18 cellular contexts compared by ENCODE assay signal in the genomic region with DNA sequence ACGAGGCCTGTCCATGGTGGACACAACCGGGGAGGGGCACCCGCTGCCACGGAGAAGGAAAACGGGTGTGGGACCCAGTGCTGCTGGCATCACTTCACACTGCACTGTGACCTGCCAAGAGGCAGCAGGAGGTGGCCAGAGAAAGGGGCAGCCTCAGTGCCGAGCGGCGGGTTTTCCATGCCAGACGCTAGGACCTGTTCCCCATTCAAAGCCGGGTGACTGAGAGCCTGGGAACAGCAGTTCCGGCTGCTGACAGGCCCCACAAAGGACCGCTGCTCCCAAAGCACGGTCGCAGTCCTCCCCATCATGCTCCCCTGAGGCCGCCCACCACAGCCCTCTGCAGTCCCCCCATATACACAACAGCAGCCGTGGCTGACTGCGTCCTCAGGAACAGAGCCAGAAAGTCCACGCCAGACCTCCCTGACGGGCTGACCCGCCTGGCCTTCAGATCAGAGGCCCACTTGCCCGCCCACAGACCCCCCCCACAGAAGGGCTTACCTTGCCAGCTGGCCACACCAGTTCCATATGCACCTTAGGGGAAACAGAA. TPM values are rescaled to one million over a fixed set of nuclear protein-coding genes. Genes with fewer than 3 reads are reported as not detected.
DNase-seq lines count a peak whose midpoint lies in the region; ATAC-seq, FAIRE-seq and TF ChIP-seq lines count a peak whose summit lies in the region.
"Had no signal": no experiment of that assay in that cellular context is flagged by ENCODE, and none has a peak within 500 bp of the region (broad histone marks: within the 10 kb centered on the region; RNA-seq: fewer than 3 reads in every experiment).

No MANE protein-coding gene starts in this region.

- no peaks in the 10 kb centered on the region for H3K9me3 ChIP-seq in H1 (ENCODE audit: insufficient read depth in 2 of 2, low read depth in 1 of 2, low read length in 1 of 2)
- no peaks in the 10 kb centered on the region for H3K9me3 ChIP-seq in lower lobe of right lung
- H3K9me3 ChIP-seq in stomach = no peaks in the 10 kb centered on the region

- H2BK20ac ChIP-seq in H1 (ENCODE audit: low read length) = no peak overlapping the region

- no peak for TF ChIP-seq CTCF in RWPE1 (conservative IDR thresholded peaks at IDR 0.05; ENCODE audit: low read depth)
- TF ChIP-seq CTCF in H1 (IDR thresholded peaks at IDR 0.05; ENCODE audit: control extremely low read depth in 1 of 3, insufficient read depth in 1 of 3, low read depth in 1 of 3, low read length in 3 of 3) = no peak
- TF ChIP-seq CTCF in lower lobe of right lung (IDR thresholded peaks at IDR 0.05) = no peak
- no peak for TF ChIP-seq CTCF in stomach (IDR thresholded peaks at IDR 0.05)

- TF ChIP-seq EP300 in H1 (IDR thresholded peaks at IDR 0.05; ENCODE audit: borderline replicate concordance in 1 of 2, low read depth in 2 of 2, low read length in 2 of 2) (no peak), stomach (IDR thresholded peaks at IDR 0.05) (no peak)

- no peak overlapping the region for H2AFZ ChIP-seq in H1 (ENCODE audit: low read length)

- no peak overlapping the region for H3K9ac ChIP-seq in H1 (replicated peaks in 1 of 4; ENCODE audit: extremely low read depth in 1 of 4, low read depth in 3 of 4, low read length in 3 of 4)
- H3K9ac ChIP-seq: KMS-11 had no signal

- H3K27ac ChIP-seq in RWPE1 = peak overlapping the region; percentile 20; the same call in 1 of the 2 replicates
- H3K27ac ChIP-seq in H1 (ENCODE audit: low read depth, low read length) = no peak overlapping the region
- peak overlapping the region; percentile 24 for H3K27ac ChIP-seq in lower lobe of right lung
- peak overlapping the region in 4 of 5 donors; percentile 15 to 47 (median 26) for H3K27ac ChIP-seq in stomach
- H3K27ac ChIP-seq: brain microvascular endothelial cell, KMS-11 had no signal

- H3K79me2 ChIP-seq in H1 (ENCODE audit: control insufficient read depth in 1 of 2, insufficient read depth in 2 of 2, low read length in 2 of 2) = peaks cover 35 to 68% of the 10 kb centered on the region in 2 experiments

- H4K5ac ChIP-seq in H1 (ENCODE audit: insufficient read length, low read depth, low read length) = no peak overlapping the region

- no peak overlapping the region for H3K27ac Mint-ChIP-seq in activated CD8-positive, alpha-beta T cell treated with anti-CD3 and anti-CD28 coated beads, Interleukin-2, amount 10 ng/mL, durations not matched to agents 7 days and 5 days
- H3K27ac Mint-ChIP-seq: T-helper 1 cell treated with Interleukin-12 subunit alpha and Interleukin-12 subunit beta and Interleukin-4 antibody, amounts not matched to agents 30 μg/mL and 1 μg/mL, for 36 hours had no signal

- no peak overlapping the region for H3K4ac ChIP-seq in H1 (replicated peaks; ENCODE audit: insufficient read length, low read depth, low read length)

- CTCF ChIA-PET in RWPE1 (lab: Yijun Ruan, JAX) = no interaction called here
- CTCF ChIA-PET in H1 (lab: Charles Lee; ENCODE audit: partially characterized antibody) = no interaction called here
- CTCF ChIA-PET in activated CD8-positive, alpha-beta T cell treated with anti-CD3 and anti-CD28 coated beads, Interleukin-2, amount 10 ng/mL, durations not matched to agents 7 days and 5 days (lab: Charles Lee) = no interaction called here

- no peak overlapping the region for H4K91ac ChIP-seq in H1 (replicated peaks; ENCODE audit: insufficient read length, low read length)

- H3K4me1 Mint-ChIP-seq in activated CD8-positive, alpha-beta T cell treated with anti-CD3 and anti-CD28 coated beads, Interleukin-2, amount 10 ng/mL, durations not matched to agents 7 days and 5 days (ENCODE audit: low read depth) = peaks cover 22% of the 10 kb centered on the region

- H2BK5ac ChIP-seq in H1 (ENCODE audit: low read depth, low read length) = no peak overlapping the region; the same call in 1 of the 2 replicates

- H3K56ac ChIP-seq in H1 (replicated peaks; ENCODE audit: insufficient read length, low read depth, low read length) = no peak overlapping the region

- H4K8ac ChIP-seq in H1 (ENCODE audit: extremely low read depth, insufficient read depth, low read length) = peak overlapping the region; percentile 60; the same call in 1 of the 2 replicates

- no peak for FAIRE-seq in H1 (lab: Jason Lieb, UNC)
- FAIRE-seq: G401.6, GM12891 had no signal

- H3K23me2 ChIP-seq in H1 (ENCODE audit: low read depth, low read length) = peaks cover 10% of the 10 kb centered on the region

- DNase-seq in RWPE1 (ENCODE audit: low spot score) (no peak), H1 (ENCODE audit: low read depth in 1 of 2, low spot score in 2 of 2) (no peak), lower lobe of right lung (no peak), stomach (no peak), COLO829 (ENCODE audit: low spot score) (no peak)
- no peak for DNase-seq in activated naive CD4-positive, alpha-beta T cell treated with Interleukin-2 at 50 U/mL for 16 hours
- DNase-seq in activated CD8-positive, alpha-beta T cell treated with anti-CD3 and anti-CD28 coated beads, Interleukin-2, amount 10 ng/mL, durations not matched to agents 7 days and 5 days = no peak
- DNase-seq: activated naive CD4-positive, alpha-beta T cell; brain microvascular endothelial cell; effector memory CD4-positive, alpha-beta T cell; naive B cell; NCI-H1105; stimulated activated naive CD8-positive, alpha-beta T cell treated with anti-CD3 and anti-CD28 coated beads, Interleukin-15, amount 100 ng/mL, for 72 hours had no signal

- H2BK15ac ChIP-seq in H1 (ENCODE audit: low read length) = no peak overlapping the region

- H3K36me3 ChIP-seq in H1 (ENCODE audit: control insufficient read depth in 2 of 4, insufficient read depth in 4 of 4, low read length in 3 of 4) (peaks cover 14 to 43% (median 29%) of the 10 kb centered on the region in 4 experiments), lower lobe of right lung (peaks cover 57% of the 10 kb centered on the region), stomach (peaks cover 48 to 59% (median 58%) of the 10 kb centered on the region in 4 donors)

- no peak overlapping the region for H2BK120ac ChIP-seq in H1 (replicated peaks; ENCODE audit: low read depth, low read length)

- no peaks in the 10 kb centered on the region for H3K9me3 Mint-ChIP-seq in activated CD8-positive, alpha-beta T cell treated with anti-CD3 and anti-CD28 coated beads, Interleukin-2, amount 10 ng/mL, durations not matched to agents 7 days and 5 days (ENCODE audit: insufficient read depth)
- H3K9me3 Mint-ChIP-seq: naive B cell; stimulated activated naive CD8-positive, alpha-beta T cell treated with anti-CD3 and anti-CD28 coated beads, Interleukin-15, amount 100 ng/mL, for 72 hours; T-helper 1 cell treated with Interleukin-12 subunit alpha and Interleukin-12 subunit beta and Interleukin-4 antibody, amounts not matched to agents 30 μg/mL and 1 μg/mL, for 36 hours had no signal

- H3K23ac ChIP-seq in H1 (ENCODE audit: insufficient read length) = no peak overlapping the region

- H3K4me3 ChIP-seq in H1 (ENCODE audit: extremely low read depth in 1 of 4, insufficient read depth in 2 of 4, low read depth in 3 of 4, low read length in 4 of 4) (no peak overlapping the region), lower lobe of right lung (peak overlapping the region; percentile 11), stomach (no peak overlapping the region)

- no peak overlapping the region for H3K18ac ChIP-seq in H1 (ENCODE audit: extremely low read depth, low read length)

- H2BK12ac ChIP-seq in H1 (ENCODE audit: low read depth, low read length) = no peak overlapping the region

- H3K79me1 ChIP-seq in H1 (ENCODE audit: low read depth, low read length) = peaks cover 24% of the 10 kb centered on the region

- POLR2A ChIA-PET in RWPE1 (lab: Yijun Ruan, JAX; ENCODE audit: low non-redundant PET) (no interaction called here), H1 (lab: Charles Lee; ENCODE audit: partially characterized antibody) (no interaction called here)
- POLR2A ChIA-PET in activated CD8-positive, alpha-beta T cell treated with anti-CD3 and anti-CD28 coated beads, Interleukin-2, amount 10 ng/mL, durations not matched to agents 7 days and 5 days (lab: Charles Lee) = no interaction called here

- H3K27me3 ChIP-seq in H1 (replicated peaks in 1 of 4; ENCODE audit: control insufficient read depth in 3 of 4, extremely low read depth in 1 of 4, insufficient read depth in 3 of 4, low read length in 3 of 4) = no peaks in the 10 kb centered on the region
- no peaks in the 10 kb centered on the region for H3K27me3 ChIP-seq in lower lobe of right lung (ENCODE audit: low read depth)
- no peaks in the 10 kb centered on the region for H3K27me3 ChIP-seq in stomach
- H3K27me3 ChIP-seq: brain microvascular endothelial cell had no signal

- peaks cover 10 to 40% of the 10 kb centered on the region in 2 experiments for H4K20me1 ChIP-seq in H1 (replicated peaks in 1 of 2; ENCODE audit: control insufficient read depth in 1 of 2, insufficient read depth in 2 of 2, low read length in 2 of 2)

- H3K4me1 ChIP-seq in H1 (replicated peaks in 1 of 4; ENCODE audit: control insufficient read depth in 3 of 4, insufficient read depth in 4 of 4, low read length in 3 of 4) (peaks cover 0 to 5% (median 5%) of the 10 kb centered on the region in 4 experiments; a peak in 6 of 7 replicates), lower lobe of right lung (peaks cover 36% of the 10 kb centered on the region), stomach (peaks cover 35 to 55% (median 50%) of the 10 kb centered on the region in 4 donors)

- WGBS in H1 (ENCODE audit: extremely low coverage in 1 of 2, insufficient coverage in 1 of 2, insufficient read length in 1 of 2, insufficient replicate concordance in 2 of 2, low coverage in 1 of 2, low lambda C conversion rate in 2 of 2, missing lambda C conversion rate in 1 of 2), 2 experiments = 89% methylated on average over 17 of the region's 21 CpGs; no CpG with 5 or more reads in 1 of the 2 experiments
- 61 to 78% (median 72%) methylated on average over 17 to 21 of the region's 21 CpGs for WGBS in stomach, 5 donors

- no peak overlapping the region for H3K4me3 Mint-ChIP-seq in activated CD8-positive, alpha-beta T cell treated with anti-CD3 and anti-CD28 coated beads, Interleukin-2, amount 10 ng/mL, durations not matched to agents 7 days and 5 days
- H3K4me3 Mint-ChIP-seq: T-helper 1 cell treated with Interleukin-12 subunit alpha and Interleukin-12 subunit beta and Interleukin-4 antibody, amounts not matched to agents 30 μg/mL and 1 μg/mL, for 36 hours had no signal

- ATAC-seq in lower lobe of right lung (no peak), HG03175 (IDR thresholded peaks at IDR 0.05; ENCODE audit: unreplicated experiment) (no peak)
- ATAC-seq in activated CD8-positive, alpha-beta T cell treated with anti-CD3 and anti-CD28 coated beads, Interleukin-2, amount 10 ng/mL, durations not matched to agents 7 days and 5 days = no peak
- ATAC-seq: stimulated activated naive CD8-positive, alpha-beta T cell treated with anti-CD3 and anti-CD28 coated beads, Interleukin-15, amount 100 ng/mL, for 72 hours had no signal

- H2AK5ac ChIP-seq in H1 (ENCODE audit: low read depth, low read length) = no peak overlapping the region

- H3K4me2 ChIP-seq in H1 (ENCODE audit: insufficient read depth in 1 of 2, low read depth in 2 of 2, low read length in 2 of 2) = no peak overlapping the region
- H3K4me2 ChIP-seq: KMS-11 had no signal

- no peak for TF ChIP-seq RAD21 in H1 (IDR thresholded peaks at IDR 0.05 in 1 of 2, conservative IDR thresholded peaks at IDR 0.05 in 1 of 2; ENCODE audit: low read depth in 2 of 2, low read length in 2 of 2)

- H3K36me3 Mint-ChIP-seq in activated CD8-positive, alpha-beta T cell treated with anti-CD3 and anti-CD28 coated beads, Interleukin-2, amount 10 ng/mL, durations not matched to agents 7 days and 5 days (ENCODE audit: low read depth) = peaks cover 50% of the 10 kb centered on the region
- H3K36me3 Mint-ChIP-seq: naive B cell had no signal

- no peaks in the 10 kb centered on the region for H3K27me3 Mint-ChIP-seq in activated CD8-positive, alpha-beta T cell treated with anti-CD3 and anti-CD28 coated beads, Interleukin-2, amount 10 ng/mL, durations not matched to agents 7 days and 5 days (ENCODE audit: low read depth)
- H3K27me3 Mint-ChIP-seq: naive B cell; stimulated activated naive CD8-positive, alpha-beta T cell treated with anti-CD3 and anti-CD28 coated beads, Interleukin-15, amount 100 ng/mL, for 72 hours had no signal

- H3K14ac ChIP-seq in H1 (ENCODE audit: insufficient read length) = no peak overlapping the region

- intact Hi-C loops in lower lobe of right lung (cut with DNase I) (no loop called here), stomach (cut with DNase I; ENCODE audit: low total_unique reads) (no loop called here)

- TF ChIP-seq POLR2A in H1 (IDR thresholded peaks at IDR 0.05; ENCODE audit: control extremely low read depth in 1 of 2, low read depth in 2 of 2, low read length in 2 of 2) (no peak), stomach (IDR thresholded peaks at IDR 0.05) (no peak)

RNA-seq across cellular contexts. Expression of a gene that starts 5.4 kb away (rescaled TPM):
- 41.0 and 41.3 TPM in 2 replicates for total RNA-seq in H1 (2021; fragmentation: NEBNext Ultra II Directional; extraction: Animal tissue kit (Norgen Biotek cat#: 25700))
- polyA plus RNA-seq in H1 (2011; rRNA removed) (17.0 and 20.8 TPM in 2 replicates), stomach (10 to 100 TPM in 2 of 3 donors, 1 to 10 TPM in 1; 9.5 to 14.1 (median 13.7) TPM)
- polyA plus RNA-seq in H1 (2011; cell fraction: cytosol; rRNA removed) = 21.3 TPM
- 40.5 TPM for polyA plus RNA-seq in H1 (2011; cell fraction: nucleus; rRNA removed)
- 21.9 to 26.0 TPM (median 24.2 TPM) in 4 replicates for polyA plus RNA-seq in H1 (2012, experiment 1 of 2)
- 9.4 TPM for polyA plus RNA-seq in H1 (2012, experiment 2 of 2)
- polyA plus RNA-seq in H1 (2013, experiment 1 of 2) = 18.7 TPM
- 18.2 TPM for polyA plus RNA-seq in H1 (2013, experiment 2 of 2)
- 10.3 and 11.2 TPM in 2 replicates for polyA minus RNA-seq in H1 (2011; rRNA and poly(A)+ RNA removed)
- 16.2 TPM for polyA minus RNA-seq in H1 (2011; cell fraction: cytosol; rRNA and poly(A)+ RNA removed)
- 15.7 TPM for polyA minus RNA-seq in H1 (2011; cell fraction: nucleus; rRNA and poly(A)+ RNA removed)
- total RNA-seq in lower lobe of right lung (37.2 TPM), stomach (10 to 100 TPM; 19.8 to 38.7 (median 23.7) TPM)
- 10 to 100 TPM; 47.4 to 48.0 TPM for total RNA-seq in activated CD8-positive, alpha-beta T cell treated with anti-CD3 and anti-CD28 coated beads, Interleukin-2, amount 10 ng/mL, durations not matched to agents 7 days and 5 days

RNA-seq across cellular contexts. Expression of a gene that starts 41.8 kb away (rescaled TPM):
- total RNA-seq in H1 (2021; fragmentation: NEBNext Ultra II Directional; extraction: Animal tissue kit (Norgen Biotek cat#: 25700)) = 144 and 146 TPM in 2 replicates
- polyA plus RNA-seq in H1 (2011; rRNA removed) (14.1 and 17.6 TPM in 2 replicates), stomach (10 to 100 TPM; 10.6 to 21.1 (median 14.8) TPM)
- polyA plus RNA-seq in H1 (2011; cell fraction: cytosol; rRNA removed) = 9.1 TPM
- 44.8 TPM for polyA plus RNA-seq in H1 (2011; cell fraction: nucleus; rRNA removed)
- polyA plus RNA-seq in H1 (2012, experiment 1 of 2) = 76.6 to 103 TPM (median 93.2 TPM) in 4 replicates
- polyA plus RNA-seq in H1 (2012, experiment 2 of 2) = 35.4 TPM
- 77.1 TPM for polyA plus RNA-seq in H1 (2013, experiment 1 of 2)
- 72.4 TPM for polyA plus RNA-seq in H1 (2013, experiment 2 of 2)
- 26.9 and 36.3 TPM in 2 replicates for polyA minus RNA-seq in H1 (2011; rRNA and poly(A)+ RNA removed)
- 44.7 TPM for polyA minus RNA-seq in H1 (2011; cell fraction: cytosol; rRNA and poly(A)+ RNA removed)
- polyA minus RNA-seq in H1 (2011; cell fraction: nucleus; rRNA and poly(A)+ RNA removed) = 77.2 TPM
- total RNA-seq in lower lobe of right lung (104 TPM), stomach (100 to 1,000 TPM in 1 of 5 donors, 10 to 100 TPM in 4; 14.7 to 113 (median 49.7) TPM)
- 100 to 1,000 TPM; 102 to 108 TPM for total RNA-seq in activated CD8-positive, alpha-beta T cell treated with anti-CD3 and anti-CD28 coated beads, Interleukin-2, amount 10 ng/mL, durations not matched to agents 7 days and 5 days

RNA-seq across cellular contexts. Expression of a gene that starts 44.6 kb away (rescaled TPM):
- 127 and 138 TPM in 2 replicates for total RNA-seq in H1 (2021; fragmentation: NEBNext Ultra II Directional; extraction: Animal tissue kit (Norgen Biotek cat#: 25700))
- polyA plus RNA-seq in H1 (2011; rRNA removed) (75.1 and 149 TPM in 2 replicates), stomach (100 to 1,000 TPM in 1 of 3 donors, 10 to 100 TPM in 2; 73.4 to 106 (median 73.7) TPM)
- polyA plus RNA-seq in H1 (2011; cell fraction: cytosol; rRNA removed) = 130 TPM
- polyA plus RNA-seq in H1 (2011; cell fraction: nucleus; rRNA removed) = 1,038 TPM
- polyA plus RNA-seq in H1 (2012, experiment 1 of 2) = 104 to 148 TPM (median 127 TPM) in 4 replicates
- polyA plus RNA-seq in H1 (2012, experiment 2 of 2) = 45.6 TPM
- polyA plus RNA-seq in H1 (2013, experiment 1 of 2) = 108 TPM
- 92.0 TPM for polyA plus RNA-seq in H1 (2013, experiment 2 of 2)
- 112 and 116 TPM in 2 replicates for polyA minus RNA-seq in H1 (2011; rRNA and poly(A)+ RNA removed)
- 69.8 TPM for polyA minus RNA-seq in H1 (2011; cell fraction: cytosol; rRNA and poly(A)+ RNA removed)
- 218 TPM for polyA minus RNA-seq in H1 (2011; cell fraction: nucleus; rRNA and poly(A)+ RNA removed)
- total RNA-seq in lower lobe of right lung (94.2 TPM), stomach (100 to 1,000 TPM in 3 of 5 donors, 10 to 100 TPM in 2; 67.8 to 320 (median 120) TPM)
- 10 to 100 TPM; 83.8 to 86.7 TPM for total RNA-seq in activated CD8-positive, alpha-beta T cell treated with anti-CD3 and anti-CD28 coated beads, Interleukin-2, amount 10 ng/mL, durations not matched to agents 7 days and 5 days
